In genomic region chr3:58098531-58098930, GRCh38 we compare ENCODE assay signal across 18 cellular contexts.
DNase-seq lines count a peak whose midpoint lies in the region; ATAC-seq, FAIRE-seq and TF ChIP-seq lines count a peak whose summit lies in the region.
"Had no signal": no experiment of that assay in that cellular context is flagged by ENCODE, and none has a peak within 500 bp of the region (broad histone marks: within the 10 kb centered on the region; RNA-seq: fewer than 3 reads in every experiment).

No MANE protein-coding gene starts in this region.

- CTCF ChIA-PET in RWPE1 (lab: Yijun Ruan, JAX), result no interaction called here

- peak overlapping the region; percentile 40 for H3K27ac Mint-ChIP-seq in nephron progenitor cell
- H3K27ac Mint-ChIP-seq: GM23338 had no signal

- H3K36me3 Mint-ChIP-seq in nephron progenitor cell (ENCODE audit: low read depth), result peaks cover 79% of the 10 kb centered on the region

- H3K4me3 Mint-ChIP-seq in nephron progenitor cell, result no peak overlapping the region
- H3K4me3 Mint-ChIP-seq: CD4-positive, alpha-beta memory T cell; GM23338 had no signal

- ATAC-seq in HG03571 (IDR thresholded peaks at IDR 0.05; ENCODE audit: unreplicated experiment), result no peak
- ATAC-seq: GM12878, GM23338, K562 had no signal

- TF ChIP-seq CTCF in RWPE1 (conservative IDR thresholded peaks at IDR 0.05; ENCODE audit: low read depth) (no peak), nephron progenitor cell (IDR thresholded peaks at IDR 0.05) (no peak)

- POLR2A ChIA-PET in RWPE1 (lab: Yijun Ruan, JAX; ENCODE audit: low non-redundant PET), result no interaction called here

- peak overlapping the region; percentile 35 for H3K27ac ChIP-seq in RWPE1
- H3K27ac ChIP-seq: HL-60 had no signal

- DNase-seq in EH (ENCODE audit: low read depth) (peak; percentile 10), RWPE1 (ENCODE audit: low spot score) (no peak), nephron progenitor cell (no peak), urothelium cell line (ENCODE audit: low spot score) (no peak), foreskin melanocyte (no peak)
- no peak for DNase-seq in activated effector memory CD4-positive, alpha-beta T cell treated with anti-CD3 and anti-CD28 coated beads, Interleukin-2, amount 50 U/mL, for 16 hours
- DNase-seq: BE2C; CD4-positive, alpha-beta memory T cell; COR-L47; DMS53; H7 had no signal

- peak; percentile 23 for FAIRE-seq in urothelium cell line (lab: Jason Lieb, UNC)
- FAIRE-seq: A549, GM12878, GM18507, K562 had no signal

- H3K4me1 Mint-ChIP-seq in nephron progenitor cell, result peaks cover 13% of the 10 kb centered on the region
- H3K4me1 Mint-ChIP-seq: CD4-positive, alpha-beta memory T cell; GM23338 had no signal

- H3K27me3 Mint-ChIP-seq in nephron progenitor cell (ENCODE audit: low read depth, poor library complexity), result no peaks in the 10 kb centered on the region
- H3K27me3 Mint-ChIP-seq: CD4-positive, alpha-beta memory T cell had no signal

- H3K9me3 Mint-ChIP-seq in nephron progenitor cell, result no peaks in the 10 kb centered on the region
- H3K9me3 Mint-ChIP-seq: CD4-positive, alpha-beta memory T cell; GM23338 had no signal
